In genomic region chr21:33914188-33914587, GRCh38 we compare ENCODE assay signal across 9 cellular contexts. TPM values are rescaled to one million over a fixed set of nuclear protein-coding genes. Genes with fewer than 3 reads are reported as not detected.
DNase-seq lines count a peak whose midpoint lies in the region; FAIRE-seq and TF ChIP-seq lines count a peak whose summit lies in the region.
"Had no signal": no experiment of that assay in that cellular context is flagged by ENCODE, and none has a peak within 500 bp of the region (broad histone marks: within the 10 kb centered on the region; RNA-seq: fewer than 3 reads in every experiment).

No MANE protein-coding gene starts in this region.

- no peak overlapping the region for H3K9ac ChIP-seq in H1 (replicated peaks in 1 of 4; ENCODE audit: extremely low read depth in 1 of 4, low read depth in 3 of 4, low read length in 3 of 4)

- 89% methylated on average over 5 of the region's 5 CpGs; no CpG with 5 or more reads in 1 of the 2 experiments for WGBS in H1 (ENCODE audit: extremely low coverage in 1 of 2, insufficient coverage in 1 of 2, insufficient read length in 1 of 2, insufficient replicate concordance in 2 of 2, low coverage in 1 of 2, low lambda C conversion rate in 2 of 2, missing lambda C conversion rate in 1 of 2), 2 experiments

- H3K14ac ChIP-seq in H1 (ENCODE audit: insufficient read length), result no peak overlapping the region

- H3K4ac ChIP-seq in H1 (replicated peaks; ENCODE audit: insufficient read length, low read depth, low read length), result no peak overlapping the region

- H3K4me3 Mint-ChIP-seq in osteocyte (ENCODE audit: unreplicated experiment), result peak overlapping the region; percentile 98

- H2BK12ac ChIP-seq in H1 (ENCODE audit: low read depth, low read length), result no peak overlapping the region

- no peak overlapping the region for H4K8ac ChIP-seq in H1 (ENCODE audit: extremely low read depth, insufficient read depth, low read length)

- peaks cover 19% of the 10 kb centered on the region for H3K36me3 Mint-ChIP-seq in osteocyte (ENCODE audit: unreplicated experiment)

- CTCF ChIA-PET in H1 (lab: Charles Lee; ENCODE audit: partially characterized antibody), result interaction anchor here (1.6 to 1.9 kb wide), 3 partner anchors 13 to 32 kb away, joined by 4 to 7 read pairs (median 5); no protein-coding TSS in a partner anchor

- no peaks in the 10 kb centered on the region for H3K9me3 Mint-ChIP-seq in osteocyte (ENCODE audit: unreplicated experiment)

- POLR2A ChIA-PET in H1 (lab: Charles Lee; ENCODE audit: partially characterized antibody), result interaction anchor here (1.0 kb wide), 2 partner anchors 12 to 159 kb away, joined by 5 to 6 read pairs; partner anchors contain the start of genes MRPS6 and SLC5A3

- peak overlapping the region; percentile 96; the same call in 1 of the 2 replicates for H3K4me3 ChIP-seq in GM08714 (ENCODE audit: low read length)
- peak overlapping the region; percentile 86 for H3K4me3 ChIP-seq in MG63
- peak overlapping the region in 3 of 4 experiments; percentile 91 to 99 (median 95); a peak in 4 of 8 replicates for H3K4me3 ChIP-seq in H1 (ENCODE audit: extremely low read depth in 1 of 4, insufficient read depth in 2 of 4, low read depth in 3 of 4, low read length in 4 of 4)

- H3K23me2 ChIP-seq in H1 (ENCODE audit: low read depth, low read length), result peaks cover 2% of the 10 kb centered on the region; the same call in 1 of the 2 replicates

- H4K20me1 ChIP-seq in H1 (replicated peaks in 1 of 2; ENCODE audit: control insufficient read depth in 1 of 2, insufficient read depth in 2 of 2, low read length in 2 of 2), result peaks cover 0 to 5% of the 10 kb centered on the region in 2 experiments

- no peaks in the 10 kb centered on the region; the same call in 1 of the 2 replicates for H3K79me1 ChIP-seq in H1 (ENCODE audit: low read depth, low read length)

- FAIRE-seq in H1 (lab: Jason Lieb, UNC), result no peak
- FAIRE-seq: GM12891 had no signal

- no peak overlapping the region for H2AK5ac ChIP-seq in H1 (ENCODE audit: low read depth, low read length)

- no peak overlapping the region for H2AFZ ChIP-seq in H1 (ENCODE audit: low read length)

- no peak overlapping the region for H2BK120ac ChIP-seq in H1 (replicated peaks; ENCODE audit: low read depth, low read length)

- H3K9me3 ChIP-seq in MG63, result no peaks in the 10 kb centered on the region
- H3K9me3 ChIP-seq in H1 (ENCODE audit: insufficient read depth in 2 of 2, low read depth in 1 of 2, low read length in 1 of 2), result no peaks in the 10 kb centered on the region

- H3K36me3 ChIP-seq in MG63, result peaks cover 40% of the 10 kb centered on the region
- H3K36me3 ChIP-seq in H1 (ENCODE audit: control insufficient read depth in 2 of 4, insufficient read depth in 4 of 4, low read length in 3 of 4), result peaks cover 4 to 42% (median 28%) of the 10 kb centered on the region in 4 experiments; a peak in 7 of 8 replicates

- no peak for TF ChIP-seq POLR2A in H1 (IDR thresholded peaks at IDR 0.05; ENCODE audit: control extremely low read depth in 1 of 2, low read depth in 2 of 2, low read length in 2 of 2)

- H4K91ac ChIP-seq in H1 (replicated peaks; ENCODE audit: insufficient read length, low read length), result no peak overlapping the region

- H2BK5ac ChIP-seq in H1 (ENCODE audit: low read depth, low read length), result no peak overlapping the region

- no peaks in the 10 kb centered on the region for H3K27me3 Mint-ChIP-seq in osteocyte (ENCODE audit: unreplicated experiment)

- H3K4me1 Mint-ChIP-seq in osteocyte (ENCODE audit: unreplicated experiment), result peaks cover 21% of the 10 kb centered on the region

- H3K79me2 ChIP-seq in H1 (ENCODE audit: control insufficient read depth in 1 of 2, insufficient read depth in 2 of 2, low read length in 2 of 2), result peaks cover 4 to 31% of the 10 kb centered on the region in 2 experiments; a peak in 3 of 4 replicates

- H3K18ac ChIP-seq in H1 (ENCODE audit: extremely low read depth, low read length), result no peak overlapping the region

- DNase-seq in MG63 (no peak), H1 (ENCODE audit: low read depth in 1 of 2, low spot score in 2 of 2) (no peak), osteocyte (ENCODE audit: extremely low spot score, unreplicated experiment) (no peak), SHP77 treated with DMSO at 0.1 percent for 48 hours (lab: John Stamatoyannopoulos, UW) (no peak), NCI-H1048 (lab: John Stamatoyannopoulos, UW) (no peak)
- DNase-seq in stimulated activated CD4-positive, alpha-beta T cell treated with anti-CD3 and anti-CD28 coated beads, Interleukin-2, amount 100 ng/mL, for 24 hours, result no peak
- DNase-seq: NCI-H748 treated with DMSO at 0.1 percent for 48 hours had no signal

- no peak overlapping the region for H3K27ac ChIP-seq in H1 (ENCODE audit: low read depth, low read length)

- no peak overlapping the region for H3K56ac ChIP-seq in H1 (replicated peaks; ENCODE audit: insufficient read length, low read depth, low read length)

- TF ChIP-seq RAD21 in H1 (IDR thresholded peaks at IDR 0.05 in 1 of 2, conservative IDR thresholded peaks at IDR 0.05 in 1 of 2; ENCODE audit: low read depth in 2 of 2, low read length in 2 of 2), result no peak

- H2BK15ac ChIP-seq in H1 (ENCODE audit: low read length), result no peak overlapping the region

- no peak for TF ChIP-seq EP300 in H1 (IDR thresholded peaks at IDR 0.05; ENCODE audit: borderline replicate concordance in 1 of 2, low read depth in 2 of 2, low read length in 2 of 2)

- no peaks in the 10 kb centered on the region for H3K27me3 ChIP-seq in MG63
- H3K27me3 ChIP-seq in H1 (replicated peaks in 1 of 4; ENCODE audit: control insufficient read depth in 3 of 4, extremely low read depth in 1 of 4, insufficient read depth in 3 of 4, low read length in 3 of 4), result no peaks in the 10 kb centered on the region

- TF ChIP-seq CTCF in H1 (IDR thresholded peaks at IDR 0.05; ENCODE audit: control extremely low read depth in 1 of 3, insufficient read depth in 1 of 3, low read depth in 1 of 3, low read length in 3 of 3) (no peak), osteocyte (IDR thresholded peaks at IDR 0.05) (no peak)

- H3K27ac Mint-ChIP-seq in osteocyte (ENCODE audit: unreplicated experiment), result no peak overlapping the region

- no peak overlapping the region for H3K23ac ChIP-seq in H1 (ENCODE audit: insufficient read length)

- H4K5ac ChIP-seq in H1 (ENCODE audit: insufficient read length, low read depth, low read length), result no peak overlapping the region

- H2BK20ac ChIP-seq in H1 (ENCODE audit: low read length), result no peak overlapping the region

- H3K4me1 ChIP-seq in H1 (replicated peaks in 1 of 4; ENCODE audit: control insufficient read depth in 3 of 4, insufficient read depth in 4 of 4, low read length in 3 of 4), result peaks cover 0 to 4% (median 1%) of the 10 kb centered on the region in 4 experiments; a peak in 1 of 7 replicates

- H3K4me2 ChIP-seq in H1 (ENCODE audit: insufficient read depth in 1 of 2, low read depth in 2 of 2, low read length in 2 of 2), result peak overlapping the region; percentile 65; a peak in 2 of 4 replicates

TF ChIP-seq in H1, 55 proteins besides CTCF, POLR2A, EP300 and RAD21 (continues in another document):
- TF ChIP-seq KDM5A (IDR thresholded peaks at IDR 0.05; ENCODE audit: low read length) (no peak), BCL11A (IDR thresholded peaks at IDR 0.05; ENCODE audit: low read depth in 2 of 2, low read length in 2 of 2) (no peak), SP2 (IDR thresholded peaks at IDR 0.05; ENCODE audit: low read length) (no peak), YY1 (IDR thresholded peaks at IDR 0.05; ENCODE audit: low read depth, low read length) (no peak), CHD1 (IDR thresholded peaks at IDR 0.05; ENCODE audit: low read depth, low read length) (no peak), SRF (IDR thresholded peaks at IDR 0.05; ENCODE audit: low read depth, low read length) (no peak), E2F6 (IDR thresholded peaks at IDR 0.05) (no peak), BRCA1 (IDR thresholded peaks at IDR 0.05; ENCODE audit: low read depth, low read length) (no peak), CBX5 (IDR thresholded peaks at IDR 0.05; ENCODE audit: low read depth, low read length) (no peak), SP4 (IDR thresholded peaks at IDR 0.05; ENCODE audit: low read length) (no peak), ATF3 (IDR thresholded peaks at IDR 0.05; ENCODE audit: insufficient read depth, low read depth, low read length) (no peak), MAFK (IDR thresholded peaks at IDR 0.05; ENCODE audit: low read depth, low read length) (no peak)

RNA-seq across cellular contexts. Expression of gene ATP5PO, which starts 1.4 kb away (rescaled TPM):
- total RNA-seq in MG63 (2014; rRNA removed; shearing (Covaris generic); ENCODE audit: low replicate concordance), result 210 and 538 TPM in 2 replicates
- total RNA-seq in H1 (2021; fragmentation: NEBNext Ultra II Directional; extraction: Animal tissue kit (Norgen Biotek cat#: 25700)), result 267 and 271 TPM in 2 replicates
- polyA plus RNA-seq in H1 (2011; rRNA removed), result 152 and 251 TPM in 2 replicates
- 304 TPM for polyA plus RNA-seq in H1 (2011; cell fraction: cytosol; rRNA removed)
- polyA plus RNA-seq in H1 (2011; cell fraction: nucleus; rRNA removed), result 123 TPM
- polyA plus RNA-seq in H1 (2012, experiment 1 of 2), result 327 to 385 TPM (median 339 TPM) in 4 replicates
- 102 TPM for polyA plus RNA-seq in H1 (2012, experiment 2 of 2)
- 472 TPM for polyA plus RNA-seq in H1 (2013, experiment 1 of 2)
- polyA plus RNA-seq in H1 (2013, experiment 2 of 2), result 490 TPM
- polyA minus RNA-seq in H1 (2011; rRNA and poly(A)+ RNA removed), result 126 and 191 TPM in 2 replicates
- polyA minus RNA-seq in H1 (2011; cell fraction: cytosol; rRNA and poly(A)+ RNA removed), result 69.6 TPM
- 53.1 TPM for polyA minus RNA-seq in H1 (2011; cell fraction: nucleus; rRNA and poly(A)+ RNA removed)
- total RNA-seq in osteocyte, result 150 and 152 TPM in 2 replicates
